Comparison of ENCODE assay signal across 8 cellular contexts in genomic region chr6:24720604-24721460, GRCh38. TPM values are rescaled to one million over a fixed set of nuclear protein-coding genes. Genes with fewer than 3 reads are reported as not detected.
DNase-seq lines count a peak whose midpoint lies in the region; ATAC-seq and TF ChIP-seq lines count a peak whose summit lies in the region.

No MANE protein-coding gene starts in this region.

- peak overlapping the region; percentile 97 to 100 for H3K27ac Mint-ChIP-seq in activated naive CD4-positive, alpha-beta T cell treated with anti-CD3 and anti-CD28 coated beads, Interleukin-2, amount 50 U/mL, for 72 hours

- peak; percentile 88 for ATAC-seq in HG02610 (IDR thresholded peaks at IDR 0.05; ENCODE audit: unreplicated experiment)
- peak; percentile 90 to 93 for ATAC-seq in activated naive CD4-positive, alpha-beta T cell treated with anti-CD3 and anti-CD28 coated beads, Interleukin-2, amount 50 U/mL, for 72 hours

- H3K9me3 Mint-ChIP-seq in activated naive CD4-positive, alpha-beta T cell treated with anti-CD3 and anti-CD28 coated beads, Interleukin-2, amount 50 U/mL, for 72 hours, result no peaks in the 10 kb centered on the region

- peaks cover 24 to 29% of the 10 kb centered on the region in 2 experiments for H3K36me3 ChIP-seq in SK-N-SH (replicated peaks in 1 of 2; ENCODE audit: control insufficient read depth in 1 of 2, insufficient read depth in 2 of 2, low read length in 1 of 2)

- H3K36me3 Mint-ChIP-seq in activated naive CD4-positive, alpha-beta T cell treated with anti-CD3 and anti-CD28 coated beads, Interleukin-2, amount 50 U/mL, for 72 hours, result peaks cover 40 to 44% of the 10 kb centered on the region in 2 donors

- peaks cover 0 to 3% of the 10 kb centered on the region in 2 experiments; a peak in 3 of 4 replicates for H3K4me1 ChIP-seq in SK-N-SH (ENCODE audit: control insufficient read depth in 1 of 2, insufficient read depth in 2 of 2, low read depth in 1 of 2, low read length in 1 of 2)

- peak overlapping the region; percentile 97 for H3K27ac ChIP-seq in SK-N-SH (ENCODE audit: low read depth in 2 of 2, low read length in 1 of 2)

- peak overlapping the region; percentile 87 for H2AFZ ChIP-seq in SK-N-SH (ENCODE audit: low read depth)

- no peak for TF ChIP-seq CTCF in GM10248 (IDR thresholded peaks at IDR 0.05; ENCODE audit: control extremely low read depth, extremely low read depth, low read depth, missing control alignments)
- TF ChIP-seq CTCF in SK-N-SH (IDR thresholded peaks at IDR 0.05), result no peak

- H3K27me3 ChIP-seq in SK-N-SH (ENCODE audit: insufficient read depth), result no peaks in the 10 kb centered on the region

- peaks cover 39% of the 10 kb centered on the region for H4K20me1 ChIP-seq in SK-N-SH (ENCODE audit: insufficient read depth)

- peaks cover 5% of the 10 kb centered on the region for H3F3A ChIP-seq in SK-N-SH (replicated peaks; ENCODE audit: insufficient read depth)

- peak; percentile 97 for DNase-seq in GM10248 (ENCODE audit: extremely low spot score)
- DNase-seq in NCI-H1092 (lab: John Stamatoyannopoulos, UW), result peak; percentile 98
- DNase-seq in SK-N-SH, result peak; percentile 94
- DNase-seq in activated naive CD4-positive, alpha-beta T cell treated with anti-CD3 and anti-CD28 coated beads, Interleukin-2, amount 50 U/mL, for 72 hours (ENCODE audit: low spot score in 2 of 2), result peak; percentile 98 to 100
- peak; percentile 100 for DNase-seq in globus pallidus (ENCODE audit: low spot score)
- peak; percentile 99 for DNase-seq in non-pigmented ciliary epithelial cell (ENCODE audit: low read depth)
- peak; percentile 100 for DNase-seq in superior temporal gyrus (ENCODE audit: extremely low spot score)

- TF ChIP-seq EP300 in SK-N-SH (IDR thresholded peaks at IDR 0.05; ENCODE audit: borderline replicate concordance in 1 of 2, low read depth in 1 of 2, low read length in 1 of 2), result peak; percentile 8 to 14; a peak in 2 of 4 replicates

- no peaks in the 10 kb centered on the region for H3K9me3 ChIP-seq in SK-N-SH

- no peak for TF ChIP-seq RAD21 in SK-N-SH (IDR thresholded peaks at IDR 0.05; ENCODE audit: low read length)

- no peaks in the 10 kb centered on the region for H3K9me2 ChIP-seq in SK-N-SH

- CTCF ChIA-PET in GM10248 (lab: Yijun Ruan, JAX) (interaction anchor here (0.9 kb wide), 2 partner anchors 15 to 17 kb away, joined by 3 to 4 read pairs; no protein-coding TSS in a partner anchor), SK-N-SH (lab: Yijun Ruan, JAX) (interaction anchor here (1.0 kb wide), 1 partner anchor 19 kb away, joined by 3 read pairs; no protein-coding TSS in a partner anchor)

- peaks cover 48% of the 10 kb centered on the region for H3K79me2 ChIP-seq in SK-N-SH (ENCODE audit: insufficient read depth)

- peak overlapping the region; percentile 96 for H3K4me2 ChIP-seq in SK-N-SH

- POLR2A ChIA-PET in GM10248 (lab: Yijun Ruan, JAX) (interaction anchor here (0.6 to 1.5 kb wide), 3 partner anchors 22 to 54 kb away, joined by 3 to 4 read pairs (median 3); partner anchors contain the start of gene ACOT13), SK-N-SH (lab: Yijun Ruan, JAX) (interaction anchor here (1.2 kb wide), 1 partner anchor 55 kb away, joined by 9 read pairs; no protein-coding TSS in a partner anchor)

- under 1% methylated on average over 45 of the region's 60 CpGs for whole genome bisulfite sequencing in SK-N-SH (ENCODE audit: low lambda C conversion rate)

- peak overlapping the region; percentile 100 for H3K9ac ChIP-seq in SK-N-SH

- peak overlapping the region; percentile 85 to 93 for H3K4me3 ChIP-seq in SK-N-SH (ENCODE audit: low read depth in 2 of 2, low read length in 1 of 2)

TF ChIP-seq in SK-N-SH, 30 proteins besides CTCF, POLR2A, EP300 and RAD21 (continues in another document):
- TF ChIP-seq SMC3 (IDR thresholded peaks at IDR 0.05; ENCODE audit: low read depth, low read length) (no peak), TEAD4 (IDR thresholded peaks at IDR 0.05; ENCODE audit: borderline replicate concordance, insufficient read depth) (peak; percentile 58), FOXM1 (IDR thresholded peaks at IDR 0.05; ENCODE audit: low read depth) (no peak), EZH2phosphoT487 (IDR thresholded peaks at IDR 0.05; ENCODE audit: borderline replicate concordance, low read depth) (no peak), USF1 (IDR thresholded peaks at IDR 0.05; ENCODE audit: borderline replicate concordance, low read depth) (no peak), MXI1 (IDR thresholded peaks at IDR 0.05; ENCODE audit: low read depth, low read length) (no peak), ZBTB33 (IDR thresholded peaks at IDR 0.05; ENCODE audit: borderline replicate concordance, low read depth) (no peak), FOSL2 (IDR thresholded peaks at IDR 0.05; ENCODE audit: borderline replicate concordance, low read depth) (peak; percentile 13; the same call in 1 of the 2 replicates), YY1 (IDR thresholded peaks at IDR 0.05; ENCODE audit: low read depth) (peak; percentile 85), RFX5 (IDR thresholded peaks at IDR 0.05; ENCODE audit: low read length) (peak; percentile 4; the same call in 1 of the 2 replicates), GABPA (IDR thresholded peaks at IDR 0.05; ENCODE audit: low read depth) (peak; percentile 79), CHD2 (IDR thresholded peaks at IDR 0.05; ENCODE audit: low read length, partially characterized antibody) (peak; percentile 17), NRF1 (IDR thresholded peaks at IDR 0.05; ENCODE audit: low read depth, low read length) (peak; percentile 72), IRF3 (IDR thresholded peaks at IDR 0.05; ENCODE audit: low read depth, low read length) (no peak), TCF12 (IDR thresholded peaks at IDR 0.05) (no peak; the same call in 1 of the 2 replicates), RXRA (IDR thresholded peaks at IDR 0.05; ENCODE audit: borderline replicate concordance, low read depth) (no peak), TAF1 (IDR thresholded peaks at IDR 0.05; ENCODE audit: borderline replicate concordance, low read depth, low read length) (peak; percentile 97), MAX (IDR thresholded peaks at IDR 0.05; ENCODE audit: low read depth) (no peak), RCOR1 (IDR thresholded peaks at IDR 0.05; ENCODE audit: low read length) (no peak; the same call in 1 of the 2 replicates), JUND (IDR thresholded peaks at IDR 0.05) (peak; percentile 38)

RNA-seq across cellular contexts. Expression of gene C6orf62, which starts 1.9 kb away (rescaled TPM):
- 36.0 and 42.3 TPM in 2 replicates for polyA plus RNA-seq in SK-N-SH (2012; rRNA removed)
- polyA plus RNA-seq in SK-N-SH (2012; cell fraction: cytosol; rRNA removed), result 48.3 and 56.8 TPM in 2 replicates
- 18.6 and 35.2 TPM in 2 replicates for polyA plus RNA-seq in SK-N-SH (2012; cell fraction: nucleus; rRNA removed)
- total RNA-seq in activated naive CD4-positive, alpha-beta T cell treated with anti-CD3 and anti-CD28 coated beads, Interleukin-2, amount 50 U/mL, for 72 hours, result 100 to 1,000 TPM; 120 to 141 TPM

RNA-seq across cellular contexts. Expression of gene GMNN, which starts 53.9 kb away (rescaled TPM):
- 16.2 and 16.8 TPM in 2 replicates for polyA plus RNA-seq in SK-N-SH (2012; rRNA removed)
- 19.1 and 20.5 TPM in 2 replicates for polyA plus RNA-seq in SK-N-SH (2012; cell fraction: cytosol; rRNA removed)
- 15.2 and 19.7 TPM in 2 replicates for polyA plus RNA-seq in SK-N-SH (2012; cell fraction: nucleus; rRNA removed)
- 100 to 1,000 TPM in 1 of 2 donors, 10 to 100 TPM in 1; 68.7 to 109 TPM for total RNA-seq in activated naive CD4-positive, alpha-beta T cell treated with anti-CD3 and anti-CD28 coated beads, Interleukin-2, amount 50 U/mL, for 72 hours

RNA-seq across cellular contexts. Expression of gene ACOT13, which starts 54.0 kb away (rescaled TPM):
- 18.0 and 20.8 TPM in 2 replicates for polyA plus RNA-seq in SK-N-SH (2012; rRNA removed)
- 24.5 and 33.6 TPM in 2 replicates for polyA plus RNA-seq in SK-N-SH (2012; cell fraction: cytosol; rRNA removed)
- 5.2 and 7.7 TPM in 2 replicates for polyA plus RNA-seq in SK-N-SH (2012; cell fraction: nucleus; rRNA removed)
- total RNA-seq in activated naive CD4-positive, alpha-beta T cell treated with anti-CD3 and anti-CD28 coated beads, Interleukin-2, amount 50 U/mL, for 72 hours, result 10 to 100 TPM; 25.0 to 30.3 TPM

RNA-seq across cellular contexts. Expression of gene TDP2, which starts 54.1 kb away (rescaled TPM):
- 20.0 and 20.2 TPM in 2 replicates for polyA plus RNA-seq in SK-N-SH (2012; rRNA removed)
- 23.6 and 29.5 TPM in 2 replicates for polyA plus RNA-seq in SK-N-SH (2012; cell fraction: cytosol; rRNA removed)
- 24.8 and 38.0 TPM in 2 replicates for polyA plus RNA-seq in SK-N-SH (2012; cell fraction: nucleus; rRNA removed)
- total RNA-seq in activated naive CD4-positive, alpha-beta T cell treated with anti-CD3 and anti-CD28 coated beads, Interleukin-2, amount 50 U/mL, for 72 hours, result 10 to 100 TPM; 46.0 to 60.2 TPM

Comparison
In these comparisons a context has a peak if more than half of its experiments do, and no peak if none do; other contexts are left out.
1. Peak in every context shown above with its lines: DNase-seq, ATAC-seq, H3K4me3 ChIP-seq and H3K27ac ChIP-seq.